Comparison of ENCODE assay signal across 21 cellular contexts in the genomic region with DNA sequence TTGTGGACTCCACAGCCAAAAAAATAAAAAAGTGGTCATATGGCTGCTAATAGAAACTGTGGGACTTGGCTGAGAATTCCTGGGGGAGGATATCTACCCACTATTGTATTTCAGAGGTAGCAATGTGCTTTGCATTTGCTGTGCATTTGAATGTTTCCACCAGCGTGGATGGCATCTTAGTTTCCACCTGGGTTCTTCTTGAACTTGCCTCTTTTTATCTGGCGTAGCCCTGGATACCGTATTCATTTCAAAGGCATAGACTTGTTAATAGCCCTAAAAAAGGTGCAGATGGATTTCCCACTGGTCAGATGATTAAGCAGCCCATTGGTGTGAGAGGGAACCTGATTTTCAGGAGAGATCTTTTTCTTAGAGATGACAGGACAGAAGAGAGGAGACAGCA. TPM values are rescaled to one million over a fixed set of nuclear protein-coding genes. Genes with fewer than 3 reads are reported as not detected.
DNase-seq lines count a peak whose midpoint lies in the region; ATAC-seq and TF ChIP-seq lines count a peak whose summit lies in the region.
"Had no signal": no experiment of that assay in that cellular context is flagged by ENCODE, and none has a peak within 500 bp of the region (broad histone marks: within the 10 kb centered on the region; RNA-seq: fewer than 3 reads in every experiment).

No MANE protein-coding gene starts in this region.

- no peaks in the 10 kb centered on the region for H3K9me3 Mint-ChIP-seq in HFFc6
- H3K9me3 Mint-ChIP-seq in endodermal cell = no peaks in the 10 kb centered on the region
- no peaks in the 10 kb centered on the region for H3K9me3 Mint-ChIP-seq in nephron

- ATAC-seq in foreskin keratinocyte = no peak
- ATAC-seq: A549 had no signal

- peak overlapping the region; percentile 84; the same call in 1 of the 2 replicates for H3K4me3 Mint-ChIP-seq in HFFc6
- H3K4me3 Mint-ChIP-seq in endodermal cell = no peak overlapping the region
- peak overlapping the region; percentile 2 to 70 (median 2) for H3K4me3 Mint-ChIP-seq in nephron

- peak overlapping the region; percentile 93 for H3K4me2 ChIP-seq in skeletal muscle satellite cell (ENCODE audit: low read length)
- H3K4me2 ChIP-seq: A549 had no signal

- H3K9ac ChIP-seq in endodermal cell (ENCODE audit: extremely low read depth, low read length, poor library complexity, severe bottlenecking) (no peak overlapping the region), skeletal muscle satellite cell (ENCODE audit: low read depth, low read length) (peak overlapping the region; percentile 95)

- no peak for TF ChIP-seq POLR2A in uterus (IDR thresholded peaks at IDR 0.05)

- H3K27me3 Mint-ChIP-seq in HFFc6 (ENCODE audit: insufficient read depth) (peaks cover 7% of the 10 kb centered on the region), endodermal cell (ENCODE audit: insufficient read depth) (peaks cover 47% of the 10 kb centered on the region), nephron (ENCODE audit: low read depth) (peaks cover 53% of the 10 kb centered on the region)

- H3K4me1 ChIP-seq in endodermal cell (ENCODE audit: control insufficient read depth, insufficient read depth, low read length) = peaks cover 9% of the 10 kb centered on the region
- peaks cover 36% of the 10 kb centered on the region for H3K4me1 ChIP-seq in skeletal muscle satellite cell (ENCODE audit: control insufficient read depth, insufficient read depth, low read length)
- no peaks in the 10 kb centered on the region for H3K4me1 ChIP-seq in foreskin keratinocyte
- no peaks in the 10 kb centered on the region for H3K4me1 ChIP-seq in uterus
- H3K4me1 ChIP-seq: A549 had no signal

- H3K27me3 ChIP-seq in endodermal cell (ENCODE audit: control insufficient read depth, insufficient read depth, low read length, poor library complexity, severe bottlenecking) (peaks cover 28% of the 10 kb centered on the region), skeletal muscle satellite cell (ENCODE audit: control insufficient read depth, insufficient read depth, low read length) (no peaks in the 10 kb centered on the region), foreskin keratinocyte (peaks cover 84% of the 10 kb centered on the region), uterus (no peaks in the 10 kb centered on the region)
- H3K27me3 ChIP-seq: SJCRH30 had no signal

- H3K36me3 ChIP-seq in endodermal cell (ENCODE audit: control insufficient read depth, insufficient read depth, low read length) (no peaks in the 10 kb centered on the region), skeletal muscle satellite cell (ENCODE audit: insufficient read depth, low read length) (peaks cover 9% of the 10 kb centered on the region), uterus (no peaks in the 10 kb centered on the region)
- H3K36me3 ChIP-seq: SJCRH30 had no signal

- H3K27ac Mint-ChIP-seq in HFFc6 (no peak overlapping the region), endodermal cell (no peak overlapping the region), nephron (peak overlapping the region; percentile 68 to 85 (median 83))
- H3K27ac Mint-ChIP-seq: CD14-positive monocyte had no signal

- intact Hi-C loops in uterus (cut with DNase I; ENCODE audit: low total_unique reads) = no loop called here

- DNase-seq in HFFc6 (no peak), endodermal cell (peak; percentile 78), foreskin keratinocyte (no peak), uterus (no peak), NCI-H226 (no peak)
- no peak for DNase-seq in activated CD4-positive, alpha-beta T cell treated with anti-CD3 and anti-CD28 coated beads, Interleukin-2, amount 50 U/mL, for 48 hours
- DNase-seq: COR-L47, MV-4-11, NCI-H1417, NCI-H1930, NCI-H2171, NCI-H510A, NCI-H774, SJCRH30 had no signal

- WGBS in endodermal cell (ENCODE audit: insufficient coverage in 1 of 2, insufficient read length in 1 of 2), 2 experiments = 38 to 45% methylated on average over 3 of the region's 3 CpGs

- no peak overlapping the region for H3K27ac ChIP-seq in endodermal cell (ENCODE audit: low read depth, low read length)
- H3K27ac ChIP-seq in foreskin keratinocyte = no peak overlapping the region
- no peak overlapping the region for H3K27ac ChIP-seq in uterus
- H3K27ac ChIP-seq: A549, SJCRH30 had no signal

- H3K9me3 ChIP-seq in endodermal cell (ENCODE audit: control insufficient read depth, low read length) (no peaks in the 10 kb centered on the region), skeletal muscle satellite cell (replicated peaks; ENCODE audit: low read length) (no peaks in the 10 kb centered on the region), uterus (no peaks in the 10 kb centered on the region)
- H3K9me3 ChIP-seq: A549 had no signal

- H3K4me3 ChIP-seq in endodermal cell (ENCODE audit: low read length) = no peak overlapping the region
- H3K4me3 ChIP-seq in skeletal muscle satellite cell (ENCODE audit: low read length) = peak overlapping the region; percentile 73
- no peak overlapping the region for H3K4me3 ChIP-seq in uterus
- H3K4me3 ChIP-seq: A549, SJCRH30 had no signal

- TF ChIP-seq CTCF in HFFc6 (IDR thresholded peaks at IDR 0.05) (no peak), endodermal cell (conservative IDR thresholded peaks at IDR 0.05) (no peak), nephron (IDR thresholded peaks at IDR 0.05; ENCODE audit: unreplicated experiment in 3 of 3) (no peak), foreskin keratinocyte (conservative IDR thresholded peaks at IDR 0.05) (no peak), uterus (IDR thresholded peaks at IDR 0.05) (no peak)

- H3K4me1 Mint-ChIP-seq in HFFc6 (ENCODE audit: low read depth) (peaks cover 10% of the 10 kb centered on the region; the same call in 1 of the 2 replicates), endodermal cell (peaks cover 48% of the 10 kb centered on the region), nephron (peaks cover 44% of the 10 kb centered on the region)

- no peaks in the 10 kb centered on the region; the same call in 1 of the 2 replicates for H3K36me3 Mint-ChIP-seq in HFFc6 (ENCODE audit: low read depth)
- H3K36me3 Mint-ChIP-seq in endodermal cell (ENCODE audit: low read depth) = no peaks in the 10 kb centered on the region
- H3K36me3 Mint-ChIP-seq in nephron (ENCODE audit: low read depth) = no peaks in the 10 kb centered on the region

RNA-seq across cellular contexts. Expression of a gene that starts 1.9 kb away (rescaled TPM):
- total RNA-seq in HFFc6 (2021; fragmentation: NEBNext Ultra II Directional; extraction: Animal tissue kit (Norgen Biotek cat#: 25700)) = not detected
- not detected for total RNA-seq in endodermal cell
- polyA plus RNA-seq in endodermal cell (2013, experiment 1 of 2) = not detected
- polyA plus RNA-seq in endodermal cell (2013, experiment 2 of 2) = not detected
- total RNA-seq in skeletal muscle satellite cell (2012; rRNA removed) = 3.0 and 16.4 TPM in 2 replicates
- total RNA-seq in foreskin keratinocyte = not detected in 2 replicates
- not detected in 2 replicates for polyA plus RNA-seq in foreskin keratinocyte
- not detected for total RNA-seq in uterus
- total RNA-seq: Daoy, H4, HT-29, SJCRH30 had no signal
- polyA plus RNA-seq: A549, CD14-positive monocyte had no signal

RNA-seq across cellular contexts. Expression of a gene that starts 7.4 kb away (rescaled TPM):
- not detected for total RNA-seq in HFFc6 (2021; fragmentation: NEBNext Ultra II Directional; extraction: Animal tissue kit (Norgen Biotek cat#: 25700))
- total RNA-seq in endodermal cell (under 1 TPM in 1 of 2 donors, not detected in 1; 0.38 TPM), foreskin keratinocyte (not detected in 2 replicates), uterus (not detected)
- polyA plus RNA-seq in endodermal cell (2013, experiment 1 of 2) = 0.32 TPM
- polyA plus RNA-seq in endodermal cell (2013, experiment 2 of 2) = not detected
- total RNA-seq in skeletal muscle satellite cell (2012; rRNA removed) = under 0.01 and 2.0 TPM in 2 replicates
- polyA plus RNA-seq in foreskin keratinocyte = not detected in 2 replicates
- total RNA-seq: Daoy, H4, HT-29, SJCRH30 had no signal
- polyA plus RNA-seq: A549, CD14-positive monocyte had no signal

Comparison
In these comparisons a context has a peak if more than half of its experiments do, and no peak if none do; other contexts are left out.
1. H3K27ac Mint-ChIP-seq: peak in nephron (3 of 3); none in HFFc6 (single experiment) and endodermal cell (single experiment).